In genomic region chr20:45484676-45485075, GRCh38 we compare ENCODE assay signal across 1 cellular context.
A peak's percentile ranks its signal among the peaks of the same experiment; 100 is the strongest.
TF ChIP-seq lines count a peak whose summit lies in the region.

No MANE protein-coding gene starts in this region.

TF ChIP-seq in HepG2, 621 proteins besides CTCF, POLR2A, EP300 and RAD21:
- no peak for TF ChIP-seq HCFC1 (IDR thresholded peaks at IDR 0.05; ENCODE audit: low read depth, low read length)
- 0 out of 2 replicates have a peak, but pooled peaks have one; percentile 10 for TF ChIP-seq CBX2 (IDR thresholded peaks at IDR 0.05; ENCODE audit: low read depth, low read length)
- no peak for TF ChIP-seq CBX2 (CRISPR knock-in tag; IDR thresholded peaks at IDR 0.05; ENCODE audit: low read depth)
